Comparison of ENCODE assay signal across 23 cellular contexts in the genomic region with DNA sequence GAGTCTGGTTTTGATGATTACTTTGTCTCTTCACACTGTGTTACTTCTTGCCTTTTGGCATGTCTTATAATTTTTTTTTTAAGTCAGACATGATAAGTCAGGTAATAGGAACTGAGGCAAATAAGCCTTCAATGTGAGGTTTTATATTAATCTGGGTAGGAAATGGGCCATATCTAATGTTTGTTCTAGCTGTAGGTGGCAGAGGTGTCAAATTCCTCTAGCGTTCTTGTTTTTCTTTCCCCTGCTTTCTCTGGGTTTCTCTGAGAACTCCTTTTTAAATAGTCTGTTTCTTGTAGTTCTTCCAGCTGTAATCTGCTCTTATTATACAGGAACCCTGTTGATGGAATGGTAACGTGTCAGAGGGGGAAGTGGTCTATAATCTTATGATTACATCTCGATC.
DNase-seq lines count a peak whose midpoint lies in the region; ATAC-seq and TF ChIP-seq lines count a peak whose summit lies in the region.
"Had no signal": no experiment of that assay in that cellular context is flagged by ENCODE, and none has a peak within 500 bp of the region (broad histone marks: within the 10 kb centered on the region; RNA-seq: fewer than 3 reads in every experiment).

No MANE protein-coding gene starts in this region.

- peak overlapping the region; percentile 31 for H3K4me3 Mint-ChIP-seq in activated naive CD4-positive, alpha-beta T cell treated with anti-CD3 and anti-CD28 coated beads, Interleukin-2, amount 50 U/mL, for 24 hours
- peak overlapping the region; percentile 90 for H3K4me3 Mint-ChIP-seq in stimulated activated effector memory CD8-positive, alpha-beta T cell treated with anti-CD3 and anti-CD28 coated beads, Interleukin-12 subunit alpha, Interleukin-12 subunit beta, amount 100 ng/mL, for 72 hours

- peak overlapping the region; percentile 12 for H3K4me2 ChIP-seq in OCI-LY3 (ENCODE audit: low read length)
- H3K4me2 ChIP-seq: hepatocyte had no signal

- H3K27me3 Mint-ChIP-seq in activated naive CD4-positive, alpha-beta T cell treated with anti-CD3 and anti-CD28 coated beads, Interleukin-2, amount 50 U/mL, for 24 hours: no peaks in the 10 kb centered on the region

- no peak for DNase-seq in activated naive CD4-positive, alpha-beta T cell treated with anti-CD3 and anti-CD28 coated beads, Interleukin-2, amount 50 U/mL, for 16 hours
- DNase-seq in brain microvascular endothelial cell: no peak
- no peak for DNase-seq in stimulated activated effector memory CD8-positive, alpha-beta T cell treated with anti-CD3 and anti-CD28 coated beads, Interleukin-12 subunit alpha, Interleukin-12 subunit beta, amount 100 ng/mL, for 72 hours (ENCODE audit: low spot score in 2 of 2)
- no peak for DNase-seq in HPDE6-E6E7 (ENCODE audit: extremely low spot score)
- DNase-seq: activated gamma-delta T cell treated with Interleukin-2 at 50 U/mL for 16 hours; amygdala; caudate nucleus; KG1; NCI-H1436; NCI-H524; NK-92 treated with Interleukin-12 subunit alpha and Interleukin-12 subunit beta, amount 100 ng/mL, for 24 hours; occipital lobe; stimulated activated CD4-positive, alpha-beta T cell treated with anti-CD3 and anti-CD28 coated beads, Interleukin-2, amount 100 ng/mL, for 24 hours; stimulated activated naive CD4-positive, alpha-beta T cell; T-helper 9 cell had no signal

- H3K27me3 ChIP-seq in OCI-LY3 (ENCODE audit: low read depth, low read length): no peaks in the 10 kb centered on the region
- no peaks in the 10 kb centered on the region for H3K27me3 ChIP-seq in brain microvascular endothelial cell (replicated peaks)
- H3K27me3 ChIP-seq: hepatocyte, SJSA1 had no signal

- H3K4me1 Mint-ChIP-seq in activated naive CD4-positive, alpha-beta T cell treated with anti-CD3 and anti-CD28 coated beads, Interleukin-2, amount 50 U/mL, for 24 hours: peaks cover 75% of the 10 kb centered on the region
- peaks cover 58% of the 10 kb centered on the region for H3K4me1 Mint-ChIP-seq in stimulated activated effector memory CD8-positive, alpha-beta T cell treated with anti-CD3 and anti-CD28 coated beads, Interleukin-12 subunit alpha, Interleukin-12 subunit beta, amount 100 ng/mL, for 72 hours

- TF ChIP-seq CTCF in OCI-LY3 (IDR thresholded peaks at IDR 0.05; ENCODE audit: low read depth, low read length): no peak
- no peak for TF ChIP-seq CTCF in brain microvascular endothelial cell (IDR thresholded peaks at IDR 0.05; ENCODE audit: low read depth, low read length, missing control alignments)

- no peak overlapping the region for H3K27ac Mint-ChIP-seq in activated naive CD4-positive, alpha-beta T cell treated with anti-CD3 and anti-CD28 coated beads, Interleukin-2, amount 50 U/mL, for 24 hours
- peak overlapping the region; percentile 2 for H3K27ac Mint-ChIP-seq in stimulated activated effector memory CD8-positive, alpha-beta T cell treated with anti-CD3 and anti-CD28 coated beads, Interleukin-12 subunit alpha, Interleukin-12 subunit beta, amount 100 ng/mL, for 72 hours

- in situ Hi-C loops in brain microvascular endothelial cell (cut with HindIII; ENCODE audit: low pct_ligation_motif_present, low sequenced_read_pairs): no loop called here

- peaks cover 13% of the 10 kb centered on the region; the same call in 1 of the 2 replicates for H3K9me3 ChIP-seq in OCI-LY3 (ENCODE audit: insufficient read depth, low read length)
- H3K9me3 ChIP-seq: SJSA1 had no signal

- peaks cover 16% of the 10 kb centered on the region for H3K9me3 Mint-ChIP-seq in activated naive CD4-positive, alpha-beta T cell treated with anti-CD3 and anti-CD28 coated beads, Interleukin-2, amount 50 U/mL, for 24 hours
- peaks cover 5% of the 10 kb centered on the region for H3K9me3 Mint-ChIP-seq in stimulated activated effector memory CD8-positive, alpha-beta T cell treated with anti-CD3 and anti-CD28 coated beads, Interleukin-12 subunit alpha, Interleukin-12 subunit beta, amount 100 ng/mL, for 72 hours

- ATAC-seq in stimulated activated effector memory CD8-positive, alpha-beta T cell treated with anti-CD3 and anti-CD28 coated beads, Interleukin-12 subunit alpha, Interleukin-12 subunit beta, amount 100 ng/mL, for 72 hours: no peak
- no peak for ATAC-seq in GM18519 (IDR thresholded peaks at IDR 0.05; ENCODE audit: low FRiP score, unreplicated experiment)
- ATAC-seq in HG02763 (IDR thresholded peaks at IDR 0.05; ENCODE audit: unreplicated experiment): no peak
- ATAC-seq: Panc1 had no signal

- peaks cover 49% of the 10 kb centered on the region for H3K4me1 ChIP-seq in OCI-LY3 (ENCODE audit: low read length)

- peaks cover 47% of the 10 kb centered on the region for H3K36me3 ChIP-seq in OCI-LY3 (replicated peaks; ENCODE audit: low read depth, low read length)
- H3K36me3 ChIP-seq in brain microvascular endothelial cell (replicated peaks): no peaks in the 10 kb centered on the region
- H3K36me3 ChIP-seq: SJSA1 had no signal

- H2AFZ ChIP-seq in OCI-LY3 (ENCODE audit: low read depth, low read length): no peak overlapping the region
- H2AFZ ChIP-seq: hepatocyte had no signal

- H3K79me2 ChIP-seq in OCI-LY3 (ENCODE audit: low read length): peaks cover 100% of the 10 kb centered on the region
- H3K79me2 ChIP-seq: hepatocyte had no signal

- no peak overlapping the region for H3K9ac ChIP-seq in OCI-LY3 (ENCODE audit: low read length)

- 0 out of 2 replicates have a peak overlapping the region, but pooled peaks have one; percentile 97 for H3K4me3 ChIP-seq in OCI-LY3 (ENCODE audit: low read length)
- H3K4me3 ChIP-seq in brain microvascular endothelial cell (ENCODE audit: low read depth, low read length): no peak overlapping the region
- H3K4me3 ChIP-seq: hepatocyte, SJSA1, skin epidermis had no signal

- H3K27ac ChIP-seq in OCI-LY3 (ENCODE audit: low read length) (peak overlapping the region; percentile 90; the same call in 1 of the 2 replicates), brain microvascular endothelial cell (peak overlapping the region; percentile 21)
- H3K27ac ChIP-seq: hepatocyte, skin epidermis had no signal

- H3K36me3 Mint-ChIP-seq in activated naive CD4-positive, alpha-beta T cell treated with anti-CD3 and anti-CD28 coated beads, Interleukin-2, amount 50 U/mL, for 24 hours: peaks cover 40% of the 10 kb centered on the region
- peaks cover 70% of the 10 kb centered on the region for H3K36me3 Mint-ChIP-seq in stimulated activated effector memory CD8-positive, alpha-beta T cell treated with anti-CD3 and anti-CD28 coated beads, Interleukin-12 subunit alpha, Interleukin-12 subunit beta, amount 100 ng/mL, for 72 hours

- peaks cover 61% of the 10 kb centered on the region for H4K20me1 ChIP-seq in OCI-LY3 (ENCODE audit: insufficient read depth, low read length)
